ENCODE assay signal across 11 cellular contexts in genomic region chr3:48565591-48566400, GRCh38. TPM values are rescaled to one million over a fixed set of nuclear protein-coding genes. Genes with fewer than 3 reads are reported as not detected.
DNase-seq lines count a peak whose midpoint lies in the region; ATAC-seq and TF ChIP-seq lines count a peak whose summit lies in the region.
"Had no signal": no experiment of that assay in that cellular context is flagged by ENCODE, and none has a peak within 500 bp of the region (broad histone marks: within the 10 kb centered on the region; RNA-seq: fewer than 3 reads in every experiment).

No MANE protein-coding gene starts in this region.

- ATAC-seq in WTC11, result no peak
- no peak for ATAC-seq in Right ventricle myocardium superior (ENCODE audit: poor library complexity)
- ATAC-seq in HG02642 (IDR thresholded peaks at IDR 0.05; ENCODE audit: poor library complexity, unreplicated experiment), result no peak

- peak overlapping the region in 1 of 10 experiments; percentile 2; a peak in 4 of 20 replicates for H3K4me3 ChIP-seq in BLaER1 treated with 17β-estradiol and CSF1 and Interleukin-3, amounts not matched to agents 10 nM and 100 nM
- H3K4me3 ChIP-seq: skin epidermis had no signal

- H3K4me1 Mint-ChIP-seq in WTC11, result peaks cover 20% of the 10 kb centered on the region

- H3K9ac ChIP-seq in BLaER1 treated with 17β-estradiol and CSF1 and Interleukin-3, amounts not matched to agents 10 nM and 100 nM, result peak overlapping the region in 10 of 11 experiments; percentile 12 to 80 (median 76); a peak in 18 of 22 replicates

- H3K36me3 Mint-ChIP-seq in WTC11, result no peaks in the 10 kb centered on the region

- POLR2A ChIA-PET in WTC11 (lab: Charles Lee), result no interaction called here

- H3K27ac ChIP-seq in BLaER1 treated with 17β-estradiol and CSF1 and Interleukin-3, amounts not matched to agents 10 nM and 100 nM, result peak overlapping the region in 10 of 11 experiments; percentile 8 to 94 (median 89); a peak in 18 of 22 replicates

- H3K27me3 ChIP-seq in BLaER1 treated with 17β-estradiol and CSF1 and Interleukin-3, amounts not matched to agents 10 nM and 100 nM, result no peaks in the 10 kb centered on the region

- TF ChIP-seq CTCF in WTC11 (IDR thresholded peaks at IDR 0.05), result no peak

- DNase-seq in HS-5 (ENCODE audit: low read depth) (peak; percentile 52), WTC11 (ENCODE audit: low spot score) (no peak), hepatic stellate cell (ENCODE audit: low spot score) (peak; percentile 94), Right ventricle myocardium superior (no peak), NCI-H1105 treated with DMSO at 0.1 percent for 48 hours (lab: John Stamatoyannopoulos, UW) (no peak), NCI-H1092 (lab: John Stamatoyannopoulos, UW) (no peak)
- DNase-seq: activated T-cell treated with anti-CD3 and anti-CD28 coated beads, Interleukin-2, amount 50 U/mL, for 24 hours had no signal

- intact Hi-C loops in Right ventricle myocardium superior (cut with DNase I), result no loop called here

- CTCF ChIA-PET in WTC11 (lab: Charles Lee), result interaction anchor here (2.2 kb wide), 1 partner anchor 8 kb away, joined by 11 read pairs; the partner anchor contains the start of gene PFKFB4

- H3K27ac Mint-ChIP-seq in WTC11, result 0 out of 2 replicates have a peak overlapping the region, but pooled peaks have one; percentile 6
- H3K27ac Mint-ChIP-seq: activated T-cell treated with anti-CD3 and anti-CD28 coated beads, Interleukin-2, amount 50 U/mL, for 24 hours had no signal

- H4K20me1 ChIP-seq in BLaER1 treated with 17β-estradiol and CSF1 and Interleukin-3, amounts not matched to agents 10 nM and 100 nM, result no peaks in the 10 kb centered on the region

- no peaks in the 10 kb centered on the region for H3K9me3 ChIP-seq in BLaER1 treated with 17β-estradiol and CSF1 and Interleukin-3, amounts not matched to agents 10 nM and 100 nM (replicated peaks in 1 of 11)

- no peaks in the 10 kb centered on the region for H3K9me3 Mint-ChIP-seq in WTC11
- H3K9me3 Mint-ChIP-seq: activated T-cell treated with anti-CD3 and anti-CD28 coated beads, Interleukin-2, amount 50 U/mL, for 24 hours had no signal

- peak overlapping the region; percentile 87 to 99 (median 97) for H3K4me2 ChIP-seq in BLaER1 treated with 17β-estradiol and CSF1 and Interleukin-3, amounts not matched to agents 10 nM and 100 nM

- no peaks in the 10 kb centered on the region for H3K27me3 Mint-ChIP-seq in WTC11 (ENCODE audit: low read depth)
- H3K27me3 Mint-ChIP-seq: activated T-cell treated with anti-CD3 and anti-CD28 coated beads, Interleukin-2, amount 50 U/mL, for 24 hours had no signal

- no peak overlapping the region for H3K4me3 Mint-ChIP-seq in WTC11
- H3K4me3 Mint-ChIP-seq: activated T-cell treated with anti-CD3 and anti-CD28 coated beads, Interleukin-2, amount 50 U/mL, for 24 hours had no signal

- H3K4me1 ChIP-seq in BLaER1 treated with 17β-estradiol and CSF1 and Interleukin-3, amounts not matched to agents 10 nM and 100 nM, result peaks cover 64 to 81% (median 68%) of the 10 kb centered on the region in 10 experiments

- no peaks in the 10 kb centered on the region for H3K36me3 ChIP-seq in BLaER1 treated with 17β-estradiol and CSF1 and Interleukin-3, amounts not matched to agents 10 nM and 100 nM

TF ChIP-seq in WTC11, 78 proteins besides CTCF, POLR2A, EP300 and RAD21 (continues in another document):
- no peak for TF ChIP-seq TCF7 (CRISPR knock-in tag; IDR thresholded peaks at IDR 0.05; ENCODE audit: low read depth)
- TF ChIP-seq ZNF396 (CRISPR knock-in tag; IDR thresholded peaks at IDR 0.05; ENCODE audit: borderline replicate concordance), result no peak
- TF ChIP-seq ZNF281 (CRISPR knock-in tag; IDR thresholded peaks at IDR 0.05), result no peak
- no peak for TF ChIP-seq ZNF121 (CRISPR knock-in tag; IDR thresholded peaks at IDR 0.05)
- TF ChIP-seq SMAD4 (CRISPR knock-in tag; IDR thresholded peaks at IDR 0.05), result no peak
- TF ChIP-seq E2F5 (CRISPR knock-in tag; IDR thresholded peaks at IDR 0.05), result no peak
- no peak for TF ChIP-seq ATF2 (CRISPR knock-in tag; IDR thresholded peaks at IDR 0.05; ENCODE audit: borderline replicate concordance, low read depth)
- no peak for TF ChIP-seq GABPB1 (CRISPR knock-in tag; IDR thresholded peaks at IDR 0.05)
- TF ChIP-seq OVOL2 (CRISPR knock-in tag; IDR thresholded peaks at IDR 0.05; ENCODE audit: borderline replicate concordance), result no peak
- no peak for TF ChIP-seq JAZF1 (CRISPR knock-in tag; IDR thresholded peaks at IDR 0.05)
- TF ChIP-seq ZNF232 (CRISPR knock-in tag; IDR thresholded peaks at IDR 0.05), result no peak
- TF ChIP-seq ZNF423 (CRISPR knock-in tag; IDR thresholded peaks at IDR 0.05), result no peak
- TF ChIP-seq CBFB (CRISPR knock-in tag; IDR thresholded peaks at IDR 0.05; ENCODE audit: low read depth), result no peak
- no peak for TF ChIP-seq TP53 (CRISPR knock-in tag; IDR thresholded peaks at IDR 0.05)
- TF ChIP-seq ZNF317 (CRISPR knock-in tag; IDR thresholded peaks at IDR 0.05; ENCODE audit: borderline replicate concordance, low read depth), result no peak
- no peak for TF ChIP-seq NR1H2 (CRISPR knock-in tag; IDR thresholded peaks at IDR 0.05)
- TF ChIP-seq FOXP4 (CRISPR knock-in tag; IDR thresholded peaks at IDR 0.05), result no peak

RNA-seq across cellular contexts. Expression of gene UCN2, which starts 2.2 kb away (rescaled TPM):
- total RNA-seq in WTC11 (2021) (0.34 to 0.46 TPM in 2 of 3 replicates, not detected in the other), Right ventricle myocardium superior (not detected)

RNA-seq across cellular contexts. Expression of gene PFKFB4, which starts 9.2 kb away (rescaled TPM):
- total RNA-seq in WTC11 (2021) (18.0 to 26.8 TPM (median 26.7 TPM) in 3 replicates), Right ventricle myocardium superior (1.1 TPM)

RNA-seq across cellular contexts. Expression of gene COL7A1, which starts 29.3 kb away (rescaled TPM):
- total RNA-seq in WTC11 (2021), result 8.1 to 16.1 TPM (median 15.4 TPM) in 3 replicates
- total RNA-seq in Right ventricle myocardium superior, result 16.1 TPM

RNA-seq across cellular contexts. Expression of gene UQCRC1, which starts 43.6 kb away (rescaled TPM):
- total RNA-seq in WTC11 (2021) (313 to 326 TPM (median 323 TPM) in 3 replicates), Right ventricle myocardium superior (1,265 TPM)

RNA-seq across cellular contexts. Expression of gene TMEM89, which starts 55.8 kb away (rescaled TPM):
- total RNA-seq in WTC11 (2021), result 0.53 to 0.66 TPM in 2 of 3 replicates, not detected in the other
- not detected for total RNA-seq in Right ventricle myocardium superior
- total RNA-seq: urinary bladder had no signal

Comparison
In these comparisons a context has a peak if more than half of its experiments do, and no peak if none do; other contexts are left out.
1. DNase-seq: peak in HS-5 (single experiment) and hepatic stellate cell (single experiment); none in WTC11 (single experiment), Right ventricle myocardium superior (single experiment), NCI-H1105 treated with DMSO at 0.1 percent for 48 hours (single experiment) and NCI-H1092 (single experiment).